ENCODE assay signal across 21 cellular contexts in genomic region chr3:38489766-38490165, GRCh38. TPM values are rescaled to one million over a fixed set of nuclear protein-coding genes. Genes with fewer than 3 reads are reported as not detected.
DNase-seq lines count a peak whose midpoint lies in the region; ATAC-seq and TF ChIP-seq lines count a peak whose summit lies in the region.
"Had no signal": no experiment of that assay in that cellular context is flagged by ENCODE, and none has a peak within 500 bp of the region (broad histone marks: within the 10 kb centered on the region; RNA-seq: fewer than 3 reads in every experiment).

No MANE protein-coding gene starts in this region.

- H3K4me3 Mint-ChIP-seq in neural crest cell (no peak overlapping the region), endothelial cell (ENCODE audit: unreplicated experiment) (no peak overlapping the region), mesothelial cell of epicardium (no peak overlapping the region)
- H3K4me3 Mint-ChIP-seq: CD4-positive, alpha-beta T cell had no signal

- peaks cover 12% of the 10 kb centered on the region for H3K4me1 Mint-ChIP-seq in neural crest cell
- H3K4me1 Mint-ChIP-seq in endothelial cell (ENCODE audit: unreplicated experiment), result no peaks in the 10 kb centered on the region
- no peaks in the 10 kb centered on the region for H3K4me1 Mint-ChIP-seq in mesothelial cell of epicardium

- peak overlapping the region; percentile 43 for H3K27ac Mint-ChIP-seq in neural crest cell (ENCODE audit: unreplicated experiment)
- H3K27ac Mint-ChIP-seq in endothelial cell (ENCODE audit: unreplicated experiment), result no peak overlapping the region
- no peak overlapping the region for H3K27ac Mint-ChIP-seq in mesothelial cell of epicardium
- H3K27ac Mint-ChIP-seq: CD4-positive, alpha-beta T cell had no signal

- DNase-seq in dorsolateral prefrontal cortex, result peak in 3 of 10 donors; percentile 42 to 78 (median 46)
- DNase-seq in neural crest cell (ENCODE audit: low read depth, low spot score), result no peak
- DNase-seq in coronary artery (ENCODE audit: low spot score), result no peak
- DNase-seq in endothelial cell (ENCODE audit: low spot score), result no peak
- DNase-seq in mesothelial cell of epicardium (ENCODE audit: low spot score in 2 of 2, unreplicated experiment in 2 of 2), result no peak
- DNase-seq: Caco-2; CD4-positive, alpha-beta T cell; DMS153; GM23248; KBM-7; NCI-H1092; NCI-H1436; NCI-H187 treated with DMSO at 0.1 percent for 48 hours; NCI-H226; NCI-H526 had no signal

- H3K4me3 ChIP-seq in dorsolateral prefrontal cortex, result peak overlapping the region in 4 of 59 donors; percentile 1 to 18 (median 4)
- H3K4me3 ChIP-seq in coronary artery, result no peak overlapping the region
- H3K4me3 ChIP-seq: BLaER1, GM23248, HAP-1, SJSA1 had no signal

- H3K27ac ChIP-seq in angular gyrus (ENCODE audit: low read depth, low read length), result peak overlapping the region; percentile 27
- peak overlapping the region in 48 of 59 donors; percentile 1 to 85 (median 56) for H3K27ac ChIP-seq in dorsolateral prefrontal cortex
- no peak overlapping the region for H3K27ac ChIP-seq in coronary artery
- H3K27ac ChIP-seq: BLaER1, GM23248, SJSA1 had no signal

- no peak for TF ChIP-seq CTCF in dorsolateral prefrontal cortex (IDR thresholded peaks at IDR 0.05 in 54 of 56, conservative IDR thresholded peaks at IDR 0.05 in 2 of 56; ENCODE audit: low read depth in 1 of 56, partially characterized antibody in 56 of 56)
- TF ChIP-seq CTCF in neural crest cell (conservative IDR thresholded peaks at IDR 0.05), result no peak
- TF ChIP-seq CTCF in coronary artery (IDR thresholded peaks at IDR 0.05), result no peak
- no peak for TF ChIP-seq CTCF in endothelial cell (IDR thresholded peaks at IDR 0.05; ENCODE audit: unreplicated experiment)
- TF ChIP-seq CTCF in mesothelial cell of epicardium (IDR thresholded peaks at IDR 0.05; ENCODE audit: unreplicated experiment), result no peak

- ATAC-seq in GM19351 (IDR thresholded peaks at IDR 0.05; ENCODE audit: unreplicated experiment), result no peak
- ATAC-seq: Right ventricle myocardium inferior had no signal

- intact Hi-C loops in dorsolateral prefrontal cortex (cut with DNase I), result loop anchor here in 1 of 2 donors (5.0 to 10.0 kb wide), 2 partner anchors 32 to 635 kb away; no protein-coding TSS in a partner anchor

- H3K9me3 Mint-ChIP-seq in neural crest cell (no peaks in the 10 kb centered on the region), endothelial cell (ENCODE audit: unreplicated experiment) (no peaks in the 10 kb centered on the region), mesothelial cell of epicardium (no peaks in the 10 kb centered on the region)
- H3K9me3 Mint-ChIP-seq: CD4-positive, alpha-beta T cell had no signal

- H3K36me3 Mint-ChIP-seq in neural crest cell (ENCODE audit: low read depth) (peaks cover 20% of the 10 kb centered on the region), endothelial cell (ENCODE audit: low read depth, unreplicated experiment) (no peaks in the 10 kb centered on the region), mesothelial cell of epicardium (peaks cover 4% of the 10 kb centered on the region)

- no peaks in the 10 kb centered on the region for H3K27me3 Mint-ChIP-seq in neural crest cell (ENCODE audit: low read depth)
- H3K27me3 Mint-ChIP-seq in endothelial cell (ENCODE audit: unreplicated experiment), result peaks cover 2% of the 10 kb centered on the region
- no peaks in the 10 kb centered on the region for H3K27me3 Mint-ChIP-seq in mesothelial cell of epicardium (ENCODE audit: low read depth)
- H3K27me3 Mint-ChIP-seq: CD4-positive, alpha-beta T cell had no signal

- no peaks in the 10 kb centered on the region for H3K27me3 ChIP-seq in dorsolateral prefrontal cortex
- H3K27me3 ChIP-seq: BLaER1, SJSA1 had no signal

RNA-seq across cellular contexts. Expression of gene EXOG, which starts 6.4 kb away (rescaled TPM):
- 10 to 100 TPM; 19.0 to 38.1 (median 27.2) TPM for total RNA-seq in dorsolateral prefrontal cortex
- total RNA-seq in neural crest cell, result 26.2 and 26.5 TPM in 2 replicates
- total RNA-seq in endothelial cell (ENCODE audit: unreplicated experiment), result 18.3 TPM
- total RNA-seq in mesothelial cell of epicardium, result 17.4 to 19.5 TPM (median 18.6 TPM) in 3 replicates

RNA-seq across cellular contexts. Expression of gene ACVR2B, which starts 36.1 kb away (rescaled TPM):
- total RNA-seq in dorsolateral prefrontal cortex (10 to 100 TPM; 10.4 to 24.2 (median 15.9) TPM), neural crest cell (77.1 and 79.1 TPM in 2 replicates), endothelial cell (ENCODE audit: unreplicated experiment) (56.7 TPM), mesothelial cell of epicardium (45.5 to 50.4 TPM (median 49.9 TPM) in 3 replicates)

Comparison
In these comparisons a context has a peak if more than half of its experiments do, and no peak if none do; other contexts are left out.
1. H3K27ac ChIP-seq: peak in angular gyrus (single experiment) and dorsolateral prefrontal cortex (48 of 59); none in coronary artery (0 of 2).